15 cellular contexts compared by ENCODE assay signal in genomic region chr9:27468000-27468399, GRCh38. TPM values are rescaled to one million over a fixed set of nuclear protein-coding genes. Genes with fewer than 3 reads are reported as not detected.
"Had no signal": no experiment of that assay in that cellular context is flagged by ENCODE, and none has a peak within 500 bp of the region (broad histone marks: within the 10 kb centered on the region; RNA-seq: fewer than 3 reads in every experiment).

No MANE protein-coding gene starts in this region.

- H3K9me3 Mint-ChIP-seq: activated CD8-positive, alpha-beta T cell treated with anti-CD3 and anti-CD28 coated beads for 36 hours; natural killer cell treated with Interleukin-12 subunit alpha and Interleukin-12 subunit beta and Interleukin-15 and Interleukin-18, amount 100 ng/mL, for 72 hours had no signal

- ATAC-seq: activated CD4-positive, alpha-beta T cell treated with anti-CD3 and anti-CD28 coated beads for 36 hours; activated CD8-positive, alpha-beta T cell treated with anti-CD3 and anti-CD28 coated beads for 36 hours; left colon; natural killer cell treated with Interleukin-12 subunit alpha and Interleukin-12 subunit beta and Interleukin-15 and Interleukin-18, amount 100 ng/mL, for 72 hours; stimulated activated naive CD8-positive, alpha-beta T cell treated with anti-CD3 and anti-CD28 coated beads, Interleukin-15, amount 100 ng/mL, for 72 hours had no signal

- H3K27me3 Mint-ChIP-seq: activated CD4-positive, alpha-beta T cell treated with anti-CD3 and anti-CD28 coated beads for 36 hours; activated CD8-positive, alpha-beta T cell treated with anti-CD3 and anti-CD28 coated beads for 36 hours; stimulated activated naive CD8-positive, alpha-beta T cell treated with anti-CD3 and anti-CD28 coated beads, Interleukin-15, amount 100 ng/mL, for 72 hours had no signal

- H3K4me3 Mint-ChIP-seq: activated CD4-positive, alpha-beta T cell treated with anti-CD3 and anti-CD28 coated beads for 36 hours; activated CD8-positive, alpha-beta T cell treated with anti-CD3 and anti-CD28 coated beads for 36 hours; immature natural killer cell; natural killer cell treated with Interleukin-12 subunit alpha and Interleukin-12 subunit beta and Interleukin-15 and Interleukin-18, amount 100 ng/mL, for 72 hours; stimulated activated naive CD8-positive, alpha-beta T cell treated with anti-CD3 and anti-CD28 coated beads, Interleukin-15, amount 100 ng/mL, for 72 hours had no signal

- H3K4me1 Mint-ChIP-seq: activated CD4-positive, alpha-beta T cell treated with anti-CD3 and anti-CD28 coated beads for 36 hours; immature natural killer cell; stimulated activated naive CD8-positive, alpha-beta T cell treated with anti-CD3 and anti-CD28 coated beads, Interleukin-15, amount 100 ng/mL, for 72 hours had no signal

- H3K27ac ChIP-seq: tibial artery had no signal

- H3K27ac Mint-ChIP-seq: activated CD4-positive, alpha-beta T cell treated with anti-CD3 and anti-CD28 coated beads for 36 hours; activated CD8-positive, alpha-beta T cell treated with anti-CD3 and anti-CD28 coated beads for 36 hours; immature natural killer cell; natural killer cell treated with Interleukin-12 subunit alpha and Interleukin-12 subunit beta and Interleukin-15 and Interleukin-18, amount 100 ng/mL, for 72 hours; stimulated activated naive CD8-positive, alpha-beta T cell treated with anti-CD3 and anti-CD28 coated beads, Interleukin-15, amount 100 ng/mL, for 72 hours had no signal

- H3K36me3 Mint-ChIP-seq: immature natural killer cell; natural killer cell treated with Interleukin-12 subunit alpha and Interleukin-12 subunit beta and Interleukin-15 and Interleukin-18, amount 100 ng/mL, for 72 hours had no signal

- DNase-seq: activated CD4-positive, alpha-beta T cell treated with anti-CD3 and anti-CD28 coated beads for 36 hours; activated CD8-positive, alpha-beta memory T cell treated with anti-CD3 and anti-CD28 coated beads, Interleukin-2, amount 50 U/mL, for 4 hours; activated CD8-positive, alpha-beta T cell treated with anti-CD3 and anti-CD28 coated beads for 36 hours; activated naive CD4-positive, alpha-beta T cell; esophagus squamous epithelium; foreskin fibroblast; immature natural killer cell; left colon; mucosa of descending colon; stimulated activated CD4-positive, alpha-beta T cell treated with anti-CD3 and anti-CD28 coated beads, Interleukin-2, amount 100 ng/mL, for 48 hours; stimulated activated naive CD8-positive, alpha-beta T cell treated with anti-CD3 and anti-CD28 coated beads, Interleukin-15, amount 100 ng/mL, for 72 hours; tibial artery had no signal

RNA-seq across cellular contexts. Expression of gene IFNK, which starts 56.1 kb away (rescaled TPM):
- total RNA-seq: activated CD4-positive, alpha-beta T cell treated with anti-CD3 and anti-CD28 coated beads for 36 hours; activated CD8-positive, alpha-beta T cell treated with anti-CD3 and anti-CD28 coated beads for 36 hours; astrocyte; esophagus squamous epithelium; left colon; lung microvascular endothelial cell; mucosa of descending colon; natural killer cell treated with Interleukin-12 subunit alpha and Interleukin-12 subunit beta and Interleukin-15 and Interleukin-18, amount 100 ng/mL, for 72 hours had no signal
